In genomic region chr6:34370371-34370770, GRCh38 we compare ENCODE assay signal across 23 cellular contexts. TPM values are rescaled to one million over a fixed set of nuclear protein-coding genes. Genes with fewer than 3 reads are reported as not detected.
A peak's percentile ranks its signal among the peaks of the same experiment; 100 is the strongest.
DNase-seq lines count a peak whose midpoint lies in the region; ATAC-seq, FAIRE-seq and TF ChIP-seq lines count a peak whose summit lies in the region.
"Had no signal": no experiment of that assay in that cellular context is flagged by ENCODE, and none has a peak within 500 bp of the region (broad histone marks: within the 10 kb centered on the region; RNA-seq: fewer than 3 reads in every experiment).

No MANE protein-coding gene starts in this region.

- TF ChIP-seq POLR2A in K562 (conservative IDR thresholded peaks at IDR 0.05), result no peak

- peaks cover 3% of the 10 kb centered on the region for H3K36me3 Mint-ChIP-seq in activated naive CD4-positive, alpha-beta T cell treated with anti-CD3 and anti-CD28 coated beads, Interleukin-2, amount 10 ng/mL, durations not matched to agents 7 days and 5 days
- H3K36me3 Mint-ChIP-seq: activated naive CD4-positive, alpha-beta T cell treated with anti-CD3 and anti-CD28 coated beads, Interleukin-2, amount 50 U/mL, for 72 hours had no signal

- TF ChIP-seq CTCF in K562 (IDR thresholded peaks at IDR 0.05 in 2 of 3, conservative IDR thresholded peaks at IDR 0.05 in 1 of 3; ENCODE audit: insufficient read depth in 2 of 3, low read depth in 1 of 3, low read length in 3 of 3), result no peak
- no peak for TF ChIP-seq CTCF in left lung (IDR thresholded peaks at IDR 0.05)
- no peak for TF ChIP-seq CTCF in neutrophil (IDR thresholded peaks at IDR 0.05)

- no peak overlapping the region for H3K4me3 ChIP-seq in BLaER1 treated with 17β-estradiol and CSF1 and Interleukin-3, amounts not matched to agents 10 nM and 100 nM
- H3K4me3 ChIP-seq in K562 (no peak overlapping the region), left lung (no peak overlapping the region), neutrophil (ENCODE audit: low read depth in 1 of 2, low read length in 1 of 2) (no peak overlapping the region)
- H3K4me3 ChIP-seq: body of pancreas, esophagus squamous epithelium, PC-9 had no signal

- intact Hi-C loops in K562 (cut with micrococcal nuclease) (no loop called here), left lung (cut with DNase I) (no loop called here)

- no peaks in the 10 kb centered on the region for H3K27me3 ChIP-seq in BLaER1 treated with 17β-estradiol and CSF1 and Interleukin-3, amounts not matched to agents 10 nM and 100 nM
- H3K27me3 ChIP-seq in K562 (ENCODE audit: control insufficient read depth in 2 of 2, insufficient read depth in 2 of 2, low read length in 2 of 2), result no peaks in the 10 kb centered on the region
- no peaks in the 10 kb centered on the region for H3K27me3 ChIP-seq in left lung
- no peaks in the 10 kb centered on the region for H3K27me3 ChIP-seq in neutrophil
- H3K27me3 ChIP-seq: body of pancreas, esophagus squamous epithelium had no signal

- in situ Hi-C loops in K562 (cut with MboI), result no loop called here

- TF ChIP-seq RAD21 in K562 (CRISPR knock-in tag; conservative IDR thresholded peaks at IDR 0.05 in 1 of 2, IDR thresholded peaks at IDR 0.05 in 1 of 2), result no peak

- peak overlapping the region in 4 of 11 experiments; percentile 5 to 49 (median 12); a peak in 4 of 22 replicates for H3K9ac ChIP-seq in BLaER1 treated with 17β-estradiol and CSF1 and Interleukin-3, amounts not matched to agents 10 nM and 100 nM
- peak overlapping the region in 1 of 2 experiments; percentile 15; a peak in 1 of 4 replicates for H3K9ac ChIP-seq in K562 (ENCODE audit: insufficient read depth in 1 of 2, low read depth in 2 of 2, low read length in 2 of 2)
- H3K9ac ChIP-seq: SK-N-SH had no signal

- POLR2A ChIA-PET in K562 (lab: Yijun Ruan, JAX), result interaction anchor here (1.6 kb wide), 1 partner anchor 9 kb away, joined by 5 read pairs; no protein-coding TSS in a partner anchor

- H4K20me1 ChIP-seq in BLaER1 treated with 17β-estradiol and CSF1 and Interleukin-3, amounts not matched to agents 10 nM and 100 nM, result peaks cover 46 to 98% (median 89%) of the 10 kb centered on the region in 11 experiments; a peak in 20 of 22 replicates
- H4K20me1 ChIP-seq in K562 (replicated peaks; ENCODE audit: control insufficient read depth, insufficient read depth, low read length), result peaks cover 9% of the 10 kb centered on the region

- DNase-seq in K562 (ENCODE audit: extremely low read depth in 1 of 4, low spot score in 3 of 4) (no peak), left lung (no peak), cortex of kidney (lab: John Stamatoyannopoulos, UW) (no peak), urothelium cell line (ENCODE audit: low spot score) (no peak)
- DNase-seq in activated naive CD4-positive, alpha-beta T cell treated with anti-CD3 and anti-CD28 coated beads, Interleukin-2, amount 10 ng/mL, durations not matched to agents 7 days and 5 days, result no peak
- DNase-seq: activated CD4-positive, alpha-beta memory T cell treated with anti-CD3 and anti-CD28 coated beads for 36 hours; activated T-cell treated with anti-CD3 and anti-CD28 coated beads, Interleukin-2, amount 50 U/mL, for 24 hours; CD8-positive, alpha-beta T cell; DND-41; esophagus squamous epithelium; NCI-H1105 treated with DMSO at 0.1 percent for 48 hours; NCI-H2171 treated with DMSO at 0.1 percent for 48 hours; NCI-H748 treated with DMSO at 0.1 percent for 48 hours; PC-9; SK-N-SH; stimulated activated naive CD8-positive, alpha-beta T cell treated with anti-CD3 and anti-CD28 coated beads, Interleukin-15, amount 100 ng/mL, for 72 hours had no signal

- CTCF ChIA-PET in K562 (lab: Yijun Ruan, JAX; ENCODE audit: low intra/inter-chr PET ratio), result no interaction called here
- CTCF ChIA-PET in activated naive CD4-positive, alpha-beta T cell treated with anti-CD3 and anti-CD28 coated beads, Interleukin-2, amount 10 ng/mL, durations not matched to agents 7 days and 5 days (lab: Charles Lee), result no interaction called here

- no peak for TF ChIP-seq EP300 in K562 (IDR thresholded peaks at IDR 0.05; ENCODE audit: low read length)

- H3K9me3 ChIP-seq in BLaER1 treated with 17β-estradiol and CSF1 and Interleukin-3, amounts not matched to agents 10 nM and 100 nM (replicated peaks in 1 of 11), result peaks cover 0 to 9% (median 0%) of the 10 kb centered on the region in 11 experiments; a peak in 3 of 22 replicates
- H3K9me3 ChIP-seq in K562 (replicated peaks; ENCODE audit: control insufficient read depth, insufficient read depth, low read depth, low read length) (no peaks in the 10 kb centered on the region), left lung (no peaks in the 10 kb centered on the region), neutrophil (no peaks in the 10 kb centered on the region)
- H3K9me3 ChIP-seq: body of pancreas, esophagus squamous epithelium, SK-N-SH had no signal

- no peaks in the 10 kb centered on the region for H3K9me3 Mint-ChIP-seq in activated naive CD4-positive, alpha-beta T cell treated with anti-CD3 and anti-CD28 coated beads, Interleukin-2, amount 10 ng/mL, durations not matched to agents 7 days and 5 days
- H3K9me3 Mint-ChIP-seq: activated CD4-positive, alpha-beta memory T cell treated with anti-CD3 and anti-CD28 coated beads for 36 hours; activated naive CD4-positive, alpha-beta T cell treated with anti-CD3 and anti-CD28 coated beads, Interleukin-2, amount 50 U/mL, for 72 hours; activated T-cell treated with anti-CD3 and anti-CD28 coated beads, Interleukin-2, amount 50 U/mL, for 24 hours; CD8-positive, alpha-beta T cell; stimulated activated naive CD8-positive, alpha-beta T cell treated with anti-CD3 and anti-CD28 coated beads, Interleukin-15, amount 100 ng/mL, for 72 hours had no signal

- no peak overlapping the region for H3K4me3 Mint-ChIP-seq in activated naive CD4-positive, alpha-beta T cell treated with anti-CD3 and anti-CD28 coated beads, Interleukin-2, amount 10 ng/mL, durations not matched to agents 7 days and 5 days
- H3K4me3 Mint-ChIP-seq: activated CD4-positive, alpha-beta memory T cell treated with anti-CD3 and anti-CD28 coated beads for 36 hours; activated T-cell treated with anti-CD3 and anti-CD28 coated beads, Interleukin-2, amount 50 U/mL, for 24 hours; CD8-positive, alpha-beta T cell; stimulated activated naive CD8-positive, alpha-beta T cell treated with anti-CD3 and anti-CD28 coated beads, Interleukin-15, amount 100 ng/mL, for 72 hours had no signal

- peak overlapping the region in 8 of 11 experiments; percentile 6 to 89 (median 58); a peak in 13 of 22 replicates for H3K4me2 ChIP-seq in BLaER1 treated with 17β-estradiol and CSF1 and Interleukin-3, amounts not matched to agents 10 nM and 100 nM
- H3K4me2 ChIP-seq in K562 (ENCODE audit: insufficient read depth, low read length), result no peak overlapping the region
- H3K4me2 ChIP-seq: PC-9, SK-N-SH had no signal

- peaks cover 2% of the 10 kb centered on the region for H3K4me1 Mint-ChIP-seq in activated naive CD4-positive, alpha-beta T cell treated with anti-CD3 and anti-CD28 coated beads, Interleukin-2, amount 10 ng/mL, durations not matched to agents 7 days and 5 days

- peaks cover 87% of the 10 kb centered on the region for H3K79me2 ChIP-seq in K562 (ENCODE audit: control insufficient read depth, insufficient read depth, low read length)

- H2AFZ ChIP-seq in K562 (ENCODE audit: low read depth, low read length), result no peak overlapping the region
- H2AFZ ChIP-seq: PC-9 had no signal

- no peaks in the 10 kb centered on the region for H3K9me1 ChIP-seq in K562 (ENCODE audit: control insufficient read depth, insufficient read depth, low read length)

- no TSS peak for BruUV-seq in K562 (replicated peaks; lab: Mats Ljungman, UMichigan)

- no peak overlapping the region for H3K27ac Mint-ChIP-seq in activated naive CD4-positive, alpha-beta T cell treated with anti-CD3 and anti-CD28 coated beads, Interleukin-2, amount 10 ng/mL, durations not matched to agents 7 days and 5 days
- H3K27ac Mint-ChIP-seq: activated CD4-positive, alpha-beta memory T cell treated with anti-CD3 and anti-CD28 coated beads for 36 hours; activated naive CD4-positive, alpha-beta T cell treated with anti-CD3 and anti-CD28 coated beads, Interleukin-2, amount 50 U/mL, for 72 hours; activated T-cell treated with anti-CD3 and anti-CD28 coated beads, Interleukin-2, amount 50 U/mL, for 24 hours; CD8-positive, alpha-beta T cell; stimulated activated naive CD8-positive, alpha-beta T cell treated with anti-CD3 and anti-CD28 coated beads, Interleukin-15, amount 100 ng/mL, for 72 hours had no signal

- 80% methylated on average over 5 of the region's 5 CpGs for WGBS in K562 (ENCODE audit: insufficient coverage, low coverage, missing lambda C conversion rate)

- H3K27ac ChIP-seq in BLaER1 treated with 17β-estradiol and CSF1 and Interleukin-3, amounts not matched to agents 10 nM and 100 nM, result peak overlapping the region in 6 of 11 experiments; percentile 4 to 67 (median 49); a peak in 10 of 22 replicates
- no peak overlapping the region for H3K27ac ChIP-seq in K562 (ENCODE audit: extremely low read depth, low read depth, low read length)
- H3K27ac ChIP-seq in left lung, result peak overlapping the region in 1 of 2 donors; percentile 75
- H3K27ac ChIP-seq in neutrophil, result peak overlapping the region; percentile 82
- H3K27ac ChIP-seq: esophagus squamous epithelium, HL-60, PC-9 had no signal

- FAIRE-seq in K562 (lab: Jason Lieb, UNC) (no peak), urothelium cell line (lab: Jason Lieb, UNC) (no peak)
- FAIRE-seq: GM18507 had no signal

- H3K36me3 ChIP-seq in BLaER1 treated with 17β-estradiol and CSF1 and Interleukin-3, amounts not matched to agents 10 nM and 100 nM, result peaks cover 5 to 67% (median 44%) of the 10 kb centered on the region in 11 experiments; a peak in 16 of 22 replicates
- H3K36me3 ChIP-seq in K562 (ENCODE audit: control insufficient read depth, insufficient read depth, low read length), result peaks cover 26% of the 10 kb centered on the region; the same call in 2 of the 3 replicates
- H3K36me3 ChIP-seq in left lung, result no peaks in the 10 kb centered on the region
- no peaks in the 10 kb centered on the region for H3K36me3 ChIP-seq in neutrophil

- no peak for ATAC-seq in K562
- ATAC-seq in left lung, result peak; percentile 75
- no peak for ATAC-seq in HG03342 (IDR thresholded peaks at IDR 0.05; ENCODE audit: unreplicated experiment)
- ATAC-seq: activated naive CD4-positive, alpha-beta T cell treated with anti-CD3 and anti-CD28 coated beads, Interleukin-2, amount 50 U/mL, for 72 hours; body of pancreas; CD8-positive, alpha-beta T cell; stimulated activated naive CD8-positive, alpha-beta T cell treated with anti-CD3 and anti-CD28 coated beads, Interleukin-15, amount 100 ng/mL, for 72 hours had no signal

- no peaks in the 10 kb centered on the region for H3K27me3 Mint-ChIP-seq in activated naive CD4-positive, alpha-beta T cell treated with anti-CD3 and anti-CD28 coated beads, Interleukin-2, amount 10 ng/mL, durations not matched to agents 7 days and 5 days
- H3K27me3 Mint-ChIP-seq: activated CD4-positive, alpha-beta memory T cell treated with anti-CD3 and anti-CD28 coated beads for 36 hours; activated T-cell treated with anti-CD3 and anti-CD28 coated beads, Interleukin-2, amount 50 U/mL, for 24 hours; stimulated activated naive CD8-positive, alpha-beta T cell treated with anti-CD3 and anti-CD28 coated beads, Interleukin-15, amount 100 ng/mL, for 72 hours had no signal

- H3K4me1 ChIP-seq in BLaER1 treated with 17β-estradiol and CSF1 and Interleukin-3, amounts not matched to agents 10 nM and 100 nM, result peaks cover 24 to 94% (median 66%) of the 10 kb centered on the region in 10 experiments
- H3K4me1 ChIP-seq in K562 (replicated peaks in 1 of 2; ENCODE audit: control insufficient read depth in 2 of 2, insufficient read depth in 2 of 2, low read length in 2 of 2) (peaks cover 0 to 9% of the 10 kb centered on the region in 2 experiments; a peak in 3 of 5 replicates), left lung (peaks cover 5 to 72% of the 10 kb centered on the region in 2 donors), neutrophil (ENCODE audit: control insufficient read depth in 1 of 2, insufficient read depth in 1 of 2, low read depth in 1 of 2, low read length in 1 of 2) (peaks cover 50 to 61% of the 10 kb centered on the region in 2 experiments)
- H3K4me1 ChIP-seq: body of pancreas had no signal

RNA-seq across cellular contexts. Expression of gene NUDT3, which starts 22.1 kb away (rescaled TPM):
- 19.3 and 42.2 TPM in 2 replicates for total RNA-seq in K562 (2011; cell fraction: chromatin; rRNA removed; ENCODE audit: low replicate concordance)
- 17.3 and 21.3 TPM in 2 replicates for total RNA-seq in K562 (2011; cell fraction: nucleolus; rRNA removed)
- total RNA-seq in K562 (2011; cell fraction: nucleoplasm; rRNA removed), result 38.4 and 67.7 TPM in 2 replicates
- total RNA-seq in K562 (2014; rRNA removed) (47.3 and 51.0 TPM in 2 replicates), K562 (2014; rRNA removed; fragmentation: Illumina TruSeq; extraction: Trizol) (61.8 and 70.8 TPM in 2 replicates), K562 (2015; rRNA removed; fragmentation: Illumina TruSeq; extraction: Trizol) (57.2 and 59.8 TPM in 2 replicates), K562 (2021) (49.8 and 56.4 TPM in 2 replicates), left lung (10 to 100 TPM; 21.1 to 27.9 TPM)
- polyA plus RNA-seq in K562 (2011; rRNA removed) (68.5 and 81.2 TPM in 2 replicates), K562 (2014; fragmentation: Illumina TruSeq; extraction: Trizol) (54.8 and 56.0 TPM in 2 replicates), K562 (2014; fragmentation: Nextera tagmentation; extraction: Ambion mirVana) (10 to 100 TPM in 1 of 2 experiments, 1 to 10 TPM in 1; 5.4 to 57.7 TPM), K562 (2014; rRNA removed) (54.4 and 56.8 TPM in 2 replicates)
- 29.2 and 49.7 TPM in 2 replicates for polyA plus RNA-seq in K562 (2011; cell fraction: cytosol; rRNA removed)
- polyA plus RNA-seq in K562 (2011; cell fraction: nucleus; rRNA removed), result 20.7 and 29.1 TPM in 2 replicates
- 15.2 and 19.2 TPM in 2 replicates for polyA plus RNA-seq in K562 (2012)
- polyA minus RNA-seq in K562 (2011; rRNA and poly(A)+ RNA removed), result 105 and 133 TPM in 2 replicates
- polyA minus RNA-seq in K562 (2011; cell fraction: cytosol; rRNA and poly(A)+ RNA removed), result 46.1 and 59.9 TPM in 2 replicates
- polyA minus RNA-seq in K562 (2011; cell fraction: nucleus; rRNA and poly(A)+ RNA removed), result 9.4 and 18.1 TPM in 2 replicates

RNA-seq across cellular contexts. Expression of gene RPS10, which starts 55.5 kb away (rescaled TPM):
- 244 and 499 TPM in 2 replicates for total RNA-seq in K562 (2011; cell fraction: chromatin; rRNA removed; ENCODE audit: low replicate concordance)
- total RNA-seq in K562 (2011; cell fraction: nucleolus; rRNA removed), result 961 and 1,244 TPM in 2 replicates
- 1,028 and 1,732 TPM in 2 replicates for total RNA-seq in K562 (2011; cell fraction: nucleoplasm; rRNA removed)
- total RNA-seq in K562 (2014; rRNA removed) (3,907 and 4,273 TPM in 2 replicates), K562 (2014; rRNA removed; fragmentation: Illumina TruSeq; extraction: Trizol) (2,809 and 3,197 TPM in 2 replicates), K562 (2015; rRNA removed; fragmentation: Illumina TruSeq; extraction: Trizol) (3,578 and 3,876 TPM in 2 replicates), K562 (2021) (3,062 and 3,200 TPM in 2 replicates), left lung (1,000 to 10,000 TPM; 1,031 to 1,089 TPM)
- polyA plus RNA-seq in K562 (2011; rRNA removed) (5,201 and 6,397 TPM in 2 replicates), K562 (2014; fragmentation: Illumina TruSeq; extraction: Trizol) (4,753 and 5,213 TPM in 2 replicates), K562 (2014; fragmentation: Nextera tagmentation; extraction: Ambion mirVana) (1,000 to 10,000 TPM; 2,680 to 3,048 TPM), K562 (2014; rRNA removed) (4,615 and 5,251 TPM in 2 replicates)
- polyA plus RNA-seq in K562 (2011; cell fraction: cytosol; rRNA removed), result 12,487 and 14,962 TPM in 2 replicates
- polyA plus RNA-seq in K562 (2011; cell fraction: nucleus; rRNA removed), result 1,847 and 2,630 TPM in 2 replicates
- polyA plus RNA-seq in K562 (2012), result 4,197 and 5,822 TPM in 2 replicates
- polyA minus RNA-seq in K562 (2011; rRNA and poly(A)+ RNA removed), result 2,379 and 2,522 TPM in 2 replicates
- 976 and 1,028 TPM in 2 replicates for polyA minus RNA-seq in K562 (2011; cell fraction: cytosol; rRNA and poly(A)+ RNA removed)
- polyA minus RNA-seq in K562 (2011; cell fraction: nucleus; rRNA and poly(A)+ RNA removed), result 203 and 375 TPM in 2 replicates
